Comparison of ENCODE assay signal across 9 cellular contexts in the genomic region with DNA sequence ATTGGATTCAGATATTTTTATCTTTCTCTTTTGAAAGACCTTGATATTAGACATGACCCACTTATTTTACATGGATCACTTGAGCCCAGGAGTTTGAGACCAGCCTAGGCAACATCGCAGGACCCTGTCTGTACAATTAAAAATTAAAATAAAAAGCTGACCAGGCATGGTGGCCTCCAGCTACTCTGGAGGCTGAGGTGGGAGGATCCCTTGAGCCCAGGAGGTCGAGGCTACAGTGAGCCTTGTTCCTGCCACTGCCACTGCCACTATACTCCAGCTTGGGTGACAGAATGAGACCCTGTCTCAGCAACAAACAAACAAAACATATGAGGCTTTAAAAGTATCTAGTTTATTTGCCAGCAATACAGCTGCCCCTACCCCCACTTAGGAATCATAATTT. TPM values are rescaled to one million over a fixed set of nuclear protein-coding genes. Genes with fewer than 3 reads are reported as not detected.
DNase-seq lines count a peak whose midpoint lies in the region; ATAC-seq and TF ChIP-seq lines count a peak whose summit lies in the region.
"Had no signal": no experiment of that assay in that cellular context is flagged by ENCODE, and none has a peak within 500 bp of the region (broad histone marks: within the 10 kb centered on the region; RNA-seq: fewer than 3 reads in every experiment).

No MANE protein-coding gene starts in this region.

- peak overlapping the region; percentile 95 to 99 (median 97) for H3K4me3 Mint-ChIP-seq in IgD-negative memory B cell
- peak overlapping the region; percentile 97 for H3K4me3 Mint-ChIP-seq in central memory CD8-positive, alpha-beta T cell
- peak overlapping the region; percentile 96 to 100 (median 98) for H3K4me3 Mint-ChIP-seq in naive thymus-derived CD8-positive, alpha-beta T cell

- no peaks in the 10 kb centered on the region for H3K9me3 Mint-ChIP-seq in IgD-negative memory B cell
- H3K9me3 Mint-ChIP-seq in central memory CD8-positive, alpha-beta T cell: no peaks in the 10 kb centered on the region
- H3K9me3 Mint-ChIP-seq in naive thymus-derived CD8-positive, alpha-beta T cell: no peaks in the 10 kb centered on the region

- H3K4me3 ChIP-seq in AG10803 (ENCODE audit: low read length): peak overlapping the region; percentile 92

- peak overlapping the region in 1 of 3 donors; percentile 98 for H3K27ac Mint-ChIP-seq in IgD-negative memory B cell
- H3K27ac Mint-ChIP-seq in central memory CD8-positive, alpha-beta T cell (ENCODE audit: low read depth): peak overlapping the region; percentile 98
- H3K27ac Mint-ChIP-seq in naive thymus-derived CD8-positive, alpha-beta T cell: peak overlapping the region in 7 of 10 donors; percentile 31 to 100 (median 98)

- no peak for TF ChIP-seq CTCF in AG10803 (conservative IDR thresholded peaks at IDR 0.05; ENCODE audit: low read length)

- no peaks in the 10 kb centered on the region for H3K27me3 Mint-ChIP-seq in IgD-negative memory B cell
- H3K27me3 Mint-ChIP-seq in central memory CD8-positive, alpha-beta T cell: no peaks in the 10 kb centered on the region
- no peaks in the 10 kb centered on the region for H3K27me3 Mint-ChIP-seq in naive thymus-derived CD8-positive, alpha-beta T cell

- no peak for DNase-seq in AG10803 (ENCODE audit: low read depth)
- DNase-seq in central memory CD8-positive, alpha-beta T cell (ENCODE audit: low spot score in 2 of 2): no peak
- DNase-seq in naive thymus-derived CD8-positive, alpha-beta T cell: no peak
- no peak for DNase-seq in NCI-H2081 (lab: John Stamatoyannopoulos, UW)
- DNase-seq in NCI-H1694 (lab: John Stamatoyannopoulos, UW): no peak
- no peak for DNase-seq in kidney glomerular epithelial cell (lab: John Stamatoyannopoulos, UW)
- no peak for DNase-seq in stimulated activated naive CD4-positive, alpha-beta T cell treated with Interleukin-2 at 50 U/mL for 16 hours (lab: John Stamatoyannopoulos, UW)
- DNase-seq: occipital lobe had no signal

- ATAC-seq in central memory CD8-positive, alpha-beta T cell (replicated peaks; ENCODE audit: extremely low read depth, poor library complexity, severe bottlenecking): no peak
- ATAC-seq in naive thymus-derived CD8-positive, alpha-beta T cell: no peak

- H3K36me3 Mint-ChIP-seq in IgD-negative memory B cell: peaks cover 2% of the 10 kb centered on the region
- H3K36me3 Mint-ChIP-seq in central memory CD8-positive, alpha-beta T cell (ENCODE audit: insufficient read depth): peaks cover 30% of the 10 kb centered on the region
- H3K36me3 Mint-ChIP-seq in naive thymus-derived CD8-positive, alpha-beta T cell: peaks cover 0 to 30% (median 2%) of the 10 kb centered on the region in 3 donors

- POLR2A ChIA-PET in naive thymus-derived CD8-positive, alpha-beta T cell (lab: Charles Lee): interaction anchor here (0.9 to 3.6 kb wide), 5 partner anchors 58 to 473 kb away, joined by 3 to 44 read pairs (median 4); no protein-coding TSS in a partner anchor

- H3K4me1 Mint-ChIP-seq in IgD-negative memory B cell: peaks cover 20 to 36% (median 35%) of the 10 kb centered on the region in 3 donors
- peaks cover 39% of the 10 kb centered on the region for H3K4me1 Mint-ChIP-seq in central memory CD8-positive, alpha-beta T cell
- H3K4me1 Mint-ChIP-seq in naive thymus-derived CD8-positive, alpha-beta T cell: peaks cover 15 to 56% (median 50%) of the 10 kb centered on the region in 4 donors

RNA-seq across cellular contexts. Expression of gene RNF7, which starts 1.6 kb away (rescaled TPM):
- polyA plus RNA-seq in IgD-negative memory B cell: 102 TPM
- 10 to 100 TPM; 52.5 to 54.5 TPM for total RNA-seq in naive thymus-derived CD8-positive, alpha-beta T cell
- polyA plus RNA-seq in naive thymus-derived CD8-positive, alpha-beta T cell: 100 to 1,000 TPM; 114 to 116 (median 115) TPM

RNA-seq across cellular contexts. Expression of gene GRK7, which starts 23.5 kb away (rescaled TPM):
- not detected for polyA plus RNA-seq in IgD-negative memory B cell
- under 1 TPM; 0.42 to 0.44 TPM for total RNA-seq in naive thymus-derived CD8-positive, alpha-beta T cell
- not detected for polyA plus RNA-seq in naive thymus-derived CD8-positive, alpha-beta T cell
- total RNA-seq: occipital lobe had no signal
